1 cellular context compared by ENCODE assay signal in genomic region chr16:46689492-46690280, GRCh38.
TF ChIP-seq lines count a peak whose summit lies in the region.

Gene ORC6, plus strand, starts transcription at chr16:46689659. Its CDS starts 47 bp downstream, at chr16:46689706.

TF ChIP-seq in HepG2, 621 proteins besides CTCF, POLR2A, EP300 and RAD21 (continued from another document and continues in another):
- TF ChIP-seq IRF9 (CRISPR knock-in tag; IDR thresholded peaks at IDR 0.05; ENCODE audit: borderline replicate concordance) (no peak), ZNF546 (CRISPR knock-in tag; conservative IDR thresholded peaks at IDR 0.05) (0 out of 2 replicates have a peak, but pooled peaks have one; percentile 55), NFKB2 (CRISPR knock-in tag; IDR thresholded peaks at IDR 0.05; ENCODE audit: borderline replicate concordance) (no peak; the same call in 1 of the 2 replicates), ZNF317 (CRISPR knock-in tag; IDR thresholded peaks at IDR 0.05) (no peak), ZNF780A (CRISPR knock-in tag; IDR thresholded peaks at IDR 0.05) (peak; percentile 47; the same call in 1 of the 2 replicates), ZNF557 (CRISPR knock-in tag; IDR thresholded peaks at IDR 0.05) (no peak), THRA (CRISPR knock-in tag; IDR thresholded peaks at IDR 0.05; ENCODE audit: borderline replicate concordance) (no peak), MTF2 (CRISPR knock-in tag; IDR thresholded peaks at IDR 0.05; ENCODE audit: borderline replicate concordance) (no peak), TFE3 (CRISPR knock-in tag; IDR thresholded peaks at IDR 0.05) (no peak; the same call in 1 of the 2 replicates), PHF21A (CRISPR knock-in tag; IDR thresholded peaks at IDR 0.05) (no peak), ZNF770 (CRISPR knock-in tag; IDR thresholded peaks at IDR 0.05) (peak; percentile 34; the same call in 1 of the 2 replicates), SRSF9 (IDR thresholded peaks at IDR 0.05; ENCODE audit: borderline replicate concordance, insufficient read depth, low read depth, low read length, poor library complexity, severe bottlenecking) (no peak), GFI1 (CRISPR knock-in tag; IDR thresholded peaks at IDR 0.05; ENCODE audit: borderline replicate concordance) (peak; percentile 22; the same call in 1 of the 2 replicates), PATZ1 (CRISPR knock-in tag; IDR thresholded peaks at IDR 0.05) (no peak), ZNF441 (CRISPR knock-in tag; IDR thresholded peaks at IDR 0.05; ENCODE audit: borderline replicate concordance) (no peak; the same call in 1 of the 2 replicates), TBX2 (CRISPR knock-in tag; IDR thresholded peaks at IDR 0.05; ENCODE audit: borderline replicate concordance) (peak; percentile 59), MLLT10 (CRISPR knock-in tag; IDR thresholded peaks at IDR 0.05) (no peak), PRDM15 (CRISPR knock-in tag; IDR thresholded peaks at IDR 0.05) (peak; percentile 97), ZNF652 (CRISPR knock-in tag; IDR thresholded peaks at IDR 0.05; ENCODE audit: borderline replicate concordance, low read depth) (no peak), ZNF501 (CRISPR knock-in tag; IDR thresholded peaks at IDR 0.05) (no peak), ZNF589 (CRISPR knock-in tag; conservative IDR thresholded peaks at IDR 0.05) (0 out of 2 replicates have a peak, but pooled peaks have one; percentile 60), ZNF484 (CRISPR knock-in tag; IDR thresholded peaks at IDR 0.05; ENCODE audit: borderline replicate concordance, low read depth) (no peak), STAG1 (CRISPR knock-in tag; IDR thresholded peaks at IDR 0.05) (peak; percentile 66), ZNF883 (CRISPR knock-in tag; IDR thresholded peaks at IDR 0.05; ENCODE audit: not compliant biosample characterization) (no peak), ATF7 (IDR thresholded peaks at IDR 0.05) (no peak), ATF7 (CRISPR knock-in tag; IDR thresholded peaks at IDR 0.05) (no peak), HINFP (CRISPR knock-in tag; IDR thresholded peaks at IDR 0.05; ENCODE audit: low read depth) (no peak; the same call in 1 of the 2 replicates), ATF4 (CRISPR knock-in tag; IDR thresholded peaks at IDR 0.05) (no peak), HNRNPUL1 (IDR thresholded peaks at IDR 0.05; ENCODE audit: low read depth, low read length) (no peak), FOXO4 (CRISPR knock-in tag; conservative IDR thresholded peaks at IDR 0.05) (no peak), SMAD9 (CRISPR knock-in tag; IDR thresholded peaks at IDR 0.05) (no peak), ZFP62 (CRISPR knock-in tag; IDR thresholded peaks at IDR 0.05) (no peak), KAT2B (IDR thresholded peaks at IDR 0.05; ENCODE audit: borderline replicate concordance, low read depth, low read length) (no peak), ZNF644 (CRISPR knock-in tag; IDR thresholded peaks at IDR 0.05; ENCODE audit: low read depth) (no peak), MIER3 (CRISPR knock-in tag; IDR thresholded peaks at IDR 0.05; ENCODE audit: borderline replicate concordance) (no peak), FOXA3 (CRISPR knock-in tag; IDR thresholded peaks at IDR 0.05) (no peak), TRAFD1 (CRISPR knock-in tag; IDR thresholded peaks at IDR 0.05; ENCODE audit: borderline replicate concordance) (0 out of 2 replicates have a peak, but pooled peaks have one; percentile 61), ZNF572 (CRISPR knock-in tag; IDR thresholded peaks at IDR 0.05) (no peak)
